Comparison of ENCODE assay signal across 1 cellular context in genomic region chr2:238864207-238865014, GRCh38.
TF ChIP-seq lines count a peak whose summit lies in the region.

No MANE protein-coding gene starts in this region.

TF ChIP-seq in HepG2, 621 proteins besides CTCF, POLR2A, EP300 and RAD21 (continued from another document and continues in another):
- TF ChIP-seq, protein P1, sequence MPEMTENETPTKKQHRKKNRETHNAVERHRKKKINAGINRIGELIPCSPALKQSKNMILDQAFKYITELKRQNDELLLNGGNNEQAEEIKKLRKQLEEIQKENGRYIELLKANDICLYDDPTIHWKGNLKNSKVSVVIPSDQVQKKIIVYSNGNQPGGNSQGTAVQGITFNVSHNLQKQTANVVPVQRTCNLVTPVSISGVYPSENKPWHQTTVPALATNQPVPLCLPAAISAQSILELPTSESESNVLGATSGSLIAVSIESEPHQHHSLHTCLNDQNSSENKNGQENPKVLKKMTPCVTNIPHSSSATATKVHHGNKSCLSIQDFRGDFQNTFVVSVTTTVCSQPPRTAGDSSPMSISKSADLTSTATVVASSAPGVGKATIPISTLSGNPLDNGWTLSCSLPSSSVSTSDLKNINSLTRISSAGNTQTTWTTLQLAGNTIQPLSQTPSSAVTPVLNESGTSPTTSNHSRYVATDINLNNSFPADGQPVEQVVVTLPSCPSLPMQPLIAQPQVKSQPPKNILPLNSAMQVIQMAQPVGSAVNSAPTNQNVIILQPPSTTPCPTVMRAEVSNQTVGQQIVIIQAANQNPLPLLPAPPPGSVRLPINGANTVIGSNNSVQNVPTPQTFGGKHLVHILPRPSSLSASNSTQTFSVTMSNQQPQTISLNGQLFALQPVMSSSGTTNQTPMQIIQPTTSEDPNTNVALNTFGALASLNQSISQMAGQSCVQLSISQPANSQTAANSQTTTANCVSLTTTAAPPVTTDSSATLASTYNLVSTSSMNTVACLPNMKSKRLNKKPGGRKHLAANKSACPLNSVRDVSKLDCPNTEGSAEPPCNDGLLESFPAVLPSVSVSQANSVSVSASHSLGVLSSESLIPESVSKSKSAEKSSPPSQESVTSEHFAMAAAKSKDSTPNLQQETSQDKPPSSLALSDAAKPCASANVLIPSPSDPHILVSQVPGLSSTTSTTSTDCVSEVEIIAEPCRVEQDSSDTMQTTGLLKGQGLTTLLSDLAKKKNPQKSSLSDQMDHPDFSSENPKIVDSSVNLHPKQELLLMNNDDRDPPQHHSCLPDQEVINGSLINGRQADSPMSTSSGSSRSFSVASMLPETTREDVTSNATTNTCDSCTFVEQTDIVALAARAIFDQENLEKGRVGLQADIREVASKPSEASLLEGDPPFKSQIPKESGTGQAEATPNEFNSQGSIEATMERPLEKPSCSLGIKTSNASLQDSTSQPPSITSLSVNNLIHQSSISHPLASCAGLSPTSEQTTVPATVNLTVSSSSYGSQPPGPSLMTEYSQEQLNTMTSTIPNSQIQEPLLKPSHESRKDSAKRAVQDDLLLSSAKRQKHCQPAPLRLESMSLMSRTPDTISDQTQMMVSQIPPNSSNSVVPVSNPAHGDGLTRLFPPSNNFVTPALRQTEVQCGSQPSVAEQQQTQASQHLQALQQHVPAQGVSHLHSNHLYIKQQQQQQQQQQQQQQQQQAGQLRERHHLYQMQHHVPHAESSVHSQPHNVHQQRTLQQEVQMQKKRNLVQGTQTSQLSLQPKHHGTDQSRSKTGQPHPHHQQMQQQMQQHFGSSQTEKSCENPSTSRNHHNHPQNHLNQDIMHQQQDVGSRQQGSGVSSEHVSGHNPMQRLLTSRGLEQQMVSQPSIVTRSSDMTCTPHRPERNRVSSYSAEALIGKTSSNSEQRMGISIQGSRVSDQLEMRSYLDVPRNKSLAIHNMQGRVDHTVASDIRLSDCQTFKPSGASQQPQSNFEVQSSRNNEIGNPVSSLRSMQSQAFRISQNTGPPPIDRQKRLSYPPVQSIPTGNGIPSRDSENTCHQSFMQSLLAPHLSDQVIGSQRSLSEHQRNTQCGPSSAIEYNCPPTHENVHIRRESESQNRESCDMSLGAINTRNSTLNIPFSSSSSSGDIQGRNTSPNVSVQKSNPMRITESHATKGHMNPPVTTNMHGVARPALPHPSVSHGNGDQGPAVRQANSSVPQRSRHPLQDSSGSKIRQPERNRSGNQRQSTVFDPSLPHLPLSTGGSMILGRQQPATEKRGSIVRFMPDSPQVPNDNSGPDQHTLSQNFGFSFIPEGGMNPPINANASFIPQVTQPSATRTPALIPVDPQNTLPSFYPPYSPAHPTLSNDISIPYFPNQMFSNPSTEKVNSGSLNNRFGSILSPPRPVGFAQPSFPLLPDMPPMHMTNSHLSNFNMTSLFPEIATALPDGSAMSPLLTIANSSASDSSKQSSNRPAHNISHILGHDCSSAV (CRISPR knock-in tag; IDR thresholded peaks at IDR 0.05; ENCODE audit: borderline replicate concordance) = peak; percentile 91; the same call in 1 of the 2 replicates
- TF ChIP-seq ZNF124 (CRISPR knock-in tag; IDR thresholded peaks at IDR 0.05) (no peak), PPARG (CRISPR knock-in tag; conservative IDR thresholded peaks at IDR 0.05) (peak; percentile 83), YEATS2 (CRISPR knock-in tag; IDR thresholded peaks at IDR 0.05; ENCODE audit: borderline replicate concordance) (peak; percentile 64; the same call in 1 of the 2 replicates), HOMEZ (CRISPR knock-in tag; IDR thresholded peaks at IDR 0.05; ENCODE audit: low read depth) (peak; percentile 86; the same call in 1 of the 2 replicates), KAT7 (CRISPR knock-in tag; IDR thresholded peaks at IDR 0.05; ENCODE audit: borderline replicate concordance) (peak; percentile 84; the same call in 1 of the 2 replicates), E2F5 (CRISPR knock-in tag; conservative IDR thresholded peaks at IDR 0.05) (peak; percentile 17; the same call in 1 of the 2 replicates), ZNF34 (CRISPR knock-in tag; IDR thresholded peaks at IDR 0.05; ENCODE audit: borderline replicate concordance) (no peak), MLLT10 (CRISPR knock-in tag; IDR thresholded peaks at IDR 0.05) (no peak), MXD4 (CRISPR knock-in tag; IDR thresholded peaks at IDR 0.05) (no peak; the same call in 1 of the 2 replicates), ZSCAN9 (CRISPR knock-in tag; IDR thresholded peaks at IDR 0.05; ENCODE audit: borderline replicate concordance) (no peak; the same call in 1 of the 2 replicates), ZKSCAN1 (IDR thresholded peaks at IDR 0.05; ENCODE audit: low read length) (0 out of 2 replicates have a peak, but pooled peaks have one; percentile 40), ZNF318 (CRISPR knock-in tag; IDR thresholded peaks at IDR 0.05) (peak; percentile 52; the same call in 1 of the 2 replicates), HIC2 (CRISPR knock-in tag; IDR thresholded peaks at IDR 0.05; ENCODE audit: low read depth) (peak; percentile 72), TEAD3 (CRISPR knock-in tag; optimal IDR thresholded peaks at IDR 0.05; ENCODE audit: borderline replicate concordance) (peak; percentile 89), HNRNPK (IDR thresholded peaks at IDR 0.05; ENCODE audit: low read depth, low read length, poor library complexity, severe bottlenecking) (no peak), CREB3 (CRISPR knock-in tag; IDR thresholded peaks at IDR 0.05) (peak; percentile 92)
- TF ChIP-seq, protein P2, sequence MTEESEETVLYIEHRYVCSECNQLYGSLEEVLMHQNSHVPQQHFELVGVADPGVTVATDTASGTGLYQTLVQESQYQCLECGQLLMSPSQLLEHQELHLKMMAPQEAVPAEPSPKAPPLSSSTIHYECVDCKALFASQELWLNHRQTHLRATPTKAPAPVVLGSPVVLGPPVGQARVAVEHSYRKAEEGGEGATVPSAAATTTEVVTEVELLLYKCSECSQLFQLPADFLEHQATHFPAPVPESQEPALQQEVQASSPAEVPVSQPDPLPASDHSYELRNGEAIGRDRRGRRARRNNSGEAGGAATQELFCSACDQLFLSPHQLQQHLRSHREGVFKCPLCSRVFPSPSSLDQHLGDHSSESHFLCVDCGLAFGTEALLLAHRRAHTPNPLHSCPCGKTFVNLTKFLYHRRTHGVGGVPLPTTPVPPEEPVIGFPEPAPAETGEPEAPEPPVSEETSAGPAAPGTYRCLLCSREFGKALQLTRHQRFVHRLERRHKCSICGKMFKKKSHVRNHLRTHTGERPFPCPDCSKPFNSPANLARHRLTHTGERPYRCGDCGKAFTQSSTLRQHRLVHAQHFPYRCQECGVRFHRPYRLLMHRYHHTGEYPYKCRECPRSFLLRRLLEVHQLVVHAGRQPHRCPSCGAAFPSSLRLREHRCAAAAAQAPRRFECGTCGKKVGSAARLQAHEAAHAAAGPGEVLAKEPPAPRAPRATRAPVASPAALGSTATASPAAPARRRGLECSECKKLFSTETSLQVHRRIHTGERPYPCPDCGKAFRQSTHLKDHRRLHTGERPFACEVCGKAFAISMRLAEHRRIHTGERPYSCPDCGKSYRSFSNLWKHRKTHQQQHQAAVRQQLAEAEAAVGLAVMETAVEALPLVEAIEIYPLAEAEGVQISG (CRISPR knock-in tag; IDR thresholded peaks at IDR 0.05) = peak; percentile 81
- TF ChIP-seq, protein P3, sequence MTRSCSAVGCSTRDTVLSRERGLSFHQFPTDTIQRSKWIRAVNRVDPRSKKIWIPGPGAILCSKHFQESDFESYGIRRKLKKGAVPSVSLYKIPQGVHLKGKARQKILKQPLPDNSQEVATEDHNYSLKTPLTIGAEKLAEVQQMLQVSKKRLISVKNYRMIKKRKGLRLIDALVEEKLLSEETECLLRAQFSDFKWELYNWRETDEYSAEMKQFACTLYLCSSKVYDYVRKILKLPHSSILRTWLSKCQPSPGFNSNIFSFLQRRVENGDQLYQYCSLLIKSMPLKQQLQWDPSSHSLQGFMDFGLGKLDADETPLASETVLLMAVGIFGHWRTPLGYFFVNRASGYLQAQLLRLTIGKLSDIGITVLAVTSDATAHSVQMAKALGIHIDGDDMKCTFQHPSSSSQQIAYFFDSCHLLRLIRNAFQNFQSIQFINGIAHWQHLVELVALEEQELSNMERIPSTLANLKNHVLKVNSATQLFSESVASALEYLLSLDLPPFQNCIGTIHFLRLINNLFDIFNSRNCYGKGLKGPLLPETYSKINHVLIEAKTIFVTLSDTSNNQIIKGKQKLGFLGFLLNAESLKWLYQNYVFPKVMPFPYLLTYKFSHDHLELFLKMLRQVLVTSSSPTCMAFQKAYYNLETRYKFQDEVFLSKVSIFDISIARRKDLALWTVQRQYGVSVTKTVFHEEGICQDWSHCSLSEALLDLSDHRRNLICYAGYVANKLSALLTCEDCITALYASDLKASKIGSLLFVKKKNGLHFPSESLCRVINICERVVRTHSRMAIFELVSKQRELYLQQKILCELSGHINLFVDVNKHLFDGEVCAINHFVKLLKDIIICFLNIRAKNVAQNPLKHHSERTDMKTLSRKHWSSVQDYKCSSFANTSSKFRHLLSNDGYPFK (CRISPR knock-in tag; IDR thresholded peaks at IDR 0.05; ENCODE audit: borderline replicate concordance) = peak; percentile 76; the same call in 1 of the 2 replicates
